Comparison of ENCODE assay signal across 9 cellular contexts in the genomic region with DNA sequence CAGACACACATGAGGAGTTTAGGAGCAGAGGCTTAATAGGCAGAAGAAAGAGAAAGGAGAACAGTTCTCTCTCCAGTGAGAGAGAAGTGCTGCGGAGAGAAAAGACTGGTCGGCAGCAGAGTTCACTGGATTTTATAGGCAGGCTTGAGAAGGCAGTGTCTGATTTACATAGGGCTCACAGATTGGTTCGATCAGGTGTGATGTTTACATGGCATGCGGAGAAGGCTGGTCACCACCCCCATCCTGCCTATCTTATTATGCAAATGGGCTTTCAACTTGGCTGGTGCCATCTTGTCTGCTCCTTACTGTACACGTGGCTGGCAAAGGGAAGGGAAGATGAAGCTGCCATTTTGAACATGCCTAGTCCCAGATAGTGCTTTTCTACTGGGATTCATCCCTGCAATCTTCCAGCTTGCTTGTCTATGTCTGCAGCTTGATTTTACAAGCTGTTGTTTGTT.
A peak's percentile ranks its signal among the peaks of the same experiment; 100 is the strongest.
DNase-seq lines count a peak whose midpoint lies in the region; ATAC-seq and TF ChIP-seq lines count a peak whose summit lies in the region.
"Had no signal": no experiment of that assay in that cellular context is flagged by ENCODE, and none has a peak within 500 bp of the region (broad histone marks: within the 10 kb centered on the region; RNA-seq: fewer than 3 reads in every experiment).

No MANE protein-coding gene starts in this region.

- H3K36me3 Mint-ChIP-seq in chondrocyte (ENCODE audit: low read depth) (peaks cover 7% of the 10 kb centered on the region), neural progenitor cell (peaks cover 17% of the 10 kb centered on the region)
- H3K36me3 Mint-ChIP-seq in activated T-helper 17 cell treated with anti-CD3 and anti-CD28 coated beads, Interleukin-2, amount 50 U/mL, for 72 hours (ENCODE audit: low read depth) = no peaks in the 10 kb centered on the region
- no peaks in the 10 kb centered on the region for H3K36me3 Mint-ChIP-seq in activated T-helper 1 cell treated with anti-CD3 and anti-CD28 coated beads, Interleukin-12 subunit alpha, Interleukin-12 subunit beta, Interleukin-2, Interleukin-4 antibody, amounts not matched to agents 30 ng/mL and 10 ng/mL and 1 ng/mL, durations not matched to agents 14 hours and 24 hours and 36 hours (ENCODE audit: low read depth)

- H3K27me3 Mint-ChIP-seq in chondrocyte (ENCODE audit: low read depth) = no peaks in the 10 kb centered on the region
- H3K27me3 Mint-ChIP-seq in neural progenitor cell (ENCODE audit: insufficient read depth, low read depth) = peaks cover 4% of the 10 kb centered on the region
- H3K27me3 Mint-ChIP-seq in activated T-helper 17 cell treated with anti-CD3 and anti-CD28 coated beads, Interleukin-2, amount 50 U/mL, for 72 hours = peaks cover 14% of the 10 kb centered on the region
- no peaks in the 10 kb centered on the region for H3K27me3 Mint-ChIP-seq in activated T-helper 1 cell treated with anti-CD3 and anti-CD28 coated beads, Interleukin-12 subunit alpha, Interleukin-12 subunit beta, Interleukin-2, Interleukin-4 antibody, amounts not matched to agents 30 ng/mL and 10 ng/mL and 1 ng/mL, durations not matched to agents 14 hours and 24 hours and 36 hours (ENCODE audit: insufficient read depth)

- H3K9me3 ChIP-seq in neural progenitor cell (ENCODE audit: low read depth) (no peaks in the 10 kb centered on the region), ovary (no peaks in the 10 kb centered on the region)

- TF ChIP-seq CTCF in chondrocyte (IDR thresholded peaks at IDR 0.05) (no peak), neural progenitor cell (IDR thresholded peaks at IDR 0.05) (no peak), ovary (IDR thresholded peaks at IDR 0.05) (no peak)

- no peak for ATAC-seq in activated T-helper 17 cell treated with anti-CD3 and anti-CD28 coated beads, Interleukin-2, amount 50 U/mL, for 72 hours (replicated peaks)

- intact Hi-C loops in ovary (cut with DNase I) = no loop called here
- intact Hi-C loops in activated T-helper 1 cell treated with anti-CD3 and anti-CD28 coated beads, Interleukin-12 subunit alpha, Interleukin-12 subunit beta, Interleukin-2, Interleukin-4 antibody, amounts not matched to agents 30 ng/mL and 10 ng/mL and 1 ng/mL, durations not matched to agents 14 hours and 24 hours and 36 hours (cut with micrococcal nuclease) = no loop called here

- H3K4me2 ChIP-seq in neural progenitor cell = no peak overlapping the region

- H3K36me3 ChIP-seq in H7 (replicated peaks; ENCODE audit: control insufficient read depth, insufficient read depth, low read length) (no peaks in the 10 kb centered on the region), neural progenitor cell (no peaks in the 10 kb centered on the region), ovary (no peaks in the 10 kb centered on the region)

- H3K4me1 ChIP-seq in neural progenitor cell (peaks cover 19% of the 10 kb centered on the region), ovary (ENCODE audit: insufficient read depth) (no peaks in the 10 kb centered on the region)

- H3K4me3 Mint-ChIP-seq in chondrocyte (ENCODE audit: unreplicated experiment) (peak overlapping the region; percentile 75), neural progenitor cell (peak overlapping the region; percentile 60)
- no peak overlapping the region for H3K4me3 Mint-ChIP-seq in activated T-helper 17 cell treated with anti-CD3 and anti-CD28 coated beads, Interleukin-2, amount 50 U/mL, for 72 hours
- H3K4me3 Mint-ChIP-seq in activated T-helper 1 cell treated with anti-CD3 and anti-CD28 coated beads, Interleukin-12 subunit alpha, Interleukin-12 subunit beta, Interleukin-2, Interleukin-4 antibody, amounts not matched to agents 30 ng/mL and 10 ng/mL and 1 ng/mL, durations not matched to agents 14 hours and 24 hours and 36 hours = no peak overlapping the region

- H3K9me3 Mint-ChIP-seq in chondrocyte (ENCODE audit: low read depth) = peaks cover 4% of the 10 kb centered on the region
- peaks cover 11% of the 10 kb centered on the region for H3K9me3 Mint-ChIP-seq in neural progenitor cell
- peaks cover 4% of the 10 kb centered on the region for H3K9me3 Mint-ChIP-seq in activated T-helper 17 cell treated with anti-CD3 and anti-CD28 coated beads, Interleukin-2, amount 50 U/mL, for 72 hours
- H3K9me3 Mint-ChIP-seq in activated T-helper 1 cell treated with anti-CD3 and anti-CD28 coated beads, Interleukin-12 subunit alpha, Interleukin-12 subunit beta, Interleukin-2, Interleukin-4 antibody, amounts not matched to agents 30 ng/mL and 10 ng/mL and 1 ng/mL, durations not matched to agents 14 hours and 24 hours and 36 hours = no peaks in the 10 kb centered on the region

- H3K27ac ChIP-seq in neural progenitor cell (no peak overlapping the region), ovary (no peak overlapping the region)

- 83 to 91% (median 88%) methylated on average over 5 of the region's 5 CpGs for WGBS in ovary, 3 donors

- no peaks in the 10 kb centered on the region for H3K79me2 ChIP-seq in neural progenitor cell (ENCODE audit: low read depth)

- no peaks in the 10 kb centered on the region for H4K20me1 ChIP-seq in neural progenitor cell (ENCODE audit: low read depth)

- H3K27me3 ChIP-seq in H7 (ENCODE audit: control insufficient read depth, insufficient read depth, low read length) (no peaks in the 10 kb centered on the region), neural progenitor cell (no peaks in the 10 kb centered on the region), ovary (no peaks in the 10 kb centered on the region)

- H3K4me3 ChIP-seq in H7 (ENCODE audit: insufficient read depth, low read depth, low read length) (peak overlapping the region; percentile 33), neural progenitor cell (no peak overlapping the region), ovary (no peak overlapping the region)

- DNase-seq in H7 (peak; percentile 26), NCI-H2196 treated with DMSO at 0.1 percent for 48 hours (lab: John Stamatoyannopoulos, UW; ENCODE audit: unreplicated experiment) (peak; percentile 40), chondrocyte (ENCODE audit: low spot score) (no peak), neural progenitor cell (ENCODE audit: low spot score) (peak; percentile 26), ovary (no peak), cortex of kidney (lab: John Stamatoyannopoulos, UW) (no peak)
- no peak for DNase-seq in activated T-helper 1 cell treated with anti-CD3 and anti-CD28 coated beads, Interleukin-12 subunit alpha, Interleukin-12 subunit beta, Interleukin-2, Interleukin-4 antibody, amounts not matched to agents 30 ng/mL and 10 ng/mL and 1 ng/mL, durations not matched to agents 14 hours and 24 hours and 36 hours (ENCODE audit: low spot score)
- DNase-seq: NCI-H1105 had no signal

- H3K4me1 Mint-ChIP-seq in chondrocyte (ENCODE audit: low read depth) (peaks cover 57% of the 10 kb centered on the region), neural progenitor cell (peaks cover 65% of the 10 kb centered on the region)
- no peaks in the 10 kb centered on the region for H3K4me1 Mint-ChIP-seq in activated T-helper 17 cell treated with anti-CD3 and anti-CD28 coated beads, Interleukin-2, amount 50 U/mL, for 72 hours
- no peaks in the 10 kb centered on the region for H3K4me1 Mint-ChIP-seq in activated T-helper 1 cell treated with anti-CD3 and anti-CD28 coated beads, Interleukin-12 subunit alpha, Interleukin-12 subunit beta, Interleukin-2, Interleukin-4 antibody, amounts not matched to agents 30 ng/mL and 10 ng/mL and 1 ng/mL, durations not matched to agents 14 hours and 24 hours and 36 hours (ENCODE audit: low read depth)

- no peak for TF ChIP-seq EP300 in ovary (IDR thresholded peaks at IDR 0.05)

- peak overlapping the region; percentile 11 for H2AFZ ChIP-seq in neural progenitor cell (replicated peaks)

- H3F3A ChIP-seq in neural progenitor cell (ENCODE audit: low read depth) = peaks cover 31% of the 10 kb centered on the region

- H3K27ac Mint-ChIP-seq in chondrocyte (ENCODE audit: unreplicated experiment) (peak overlapping the region; percentile 99), neural progenitor cell (peak overlapping the region; percentile 98)
- H3K27ac Mint-ChIP-seq in activated T-helper 17 cell treated with anti-CD3 and anti-CD28 coated beads, Interleukin-2, amount 50 U/mL, for 72 hours = no peak overlapping the region
- no peak overlapping the region for H3K27ac Mint-ChIP-seq in activated T-helper 1 cell treated with anti-CD3 and anti-CD28 coated beads, Interleukin-12 subunit alpha, Interleukin-12 subunit beta, Interleukin-2, Interleukin-4 antibody, amounts not matched to agents 30 ng/mL and 10 ng/mL and 1 ng/mL, durations not matched to agents 14 hours and 24 hours and 36 hours

- no peak for TF ChIP-seq POLR2A in ovary (IDR thresholded peaks at IDR 0.05)

- no peak overlapping the region for H3K9ac ChIP-seq in neural progenitor cell

Comparison
In these comparisons a context has a peak if more than half of its experiments do, and no peak if none do; other contexts are left out.
1. DNase-seq: peak in H7 (single experiment), NCI-H2196 treated with DMSO at 0.1 percent for 48 hours (single experiment) and neural progenitor cell (single experiment); none in chondrocyte (single experiment), ovary (0 of 5), cortex of kidney (single experiment) and activated T-helper 1 cell treated with anti-CD3 and anti-CD28 coated beads, Interleukin-12 subunit alpha, Interleukin-12 subunit beta, Interleukin-2, Interleukin-4 antibody, amounts not matched to agents 30 ng/mL and 10 ng/mL and 1 ng/mL, durations not matched to agents 14 hours and 24 hours and 36 hours (single experiment).
2. H3K27ac Mint-ChIP-seq: peak in chondrocyte (single experiment) and neural progenitor cell (single experiment); none in activated T-helper 17 cell treated with anti-CD3 and anti-CD28 coated beads, Interleukin-2, amount 50 U/mL, for 72 hours (single experiment) and activated T-helper 1 cell treated with anti-CD3 and anti-CD28 coated beads, Interleukin-12 subunit alpha, Interleukin-12 subunit beta, Interleukin-2, Interleukin-4 antibody, amounts not matched to agents 30 ng/mL and 10 ng/mL and 1 ng/mL, durations not matched to agents 14 hours and 24 hours and 36 hours (single experiment).
3. H3K4me3 Mint-ChIP-seq: peak in chondrocyte (single experiment) and neural progenitor cell (single experiment); none in activated T-helper 17 cell treated with anti-CD3 and anti-CD28 coated beads, Interleukin-2, amount 50 U/mL, for 72 hours (single experiment) and activated T-helper 1 cell treated with anti-CD3 and anti-CD28 coated beads, Interleukin-12 subunit alpha, Interleukin-12 subunit beta, Interleukin-2, Interleukin-4 antibody, amounts not matched to agents 30 ng/mL and 10 ng/mL and 1 ng/mL, durations not matched to agents 14 hours and 24 hours and 36 hours (single experiment).